ENCODE assay signal across 11 cellular contexts in the genomic region with DNA sequence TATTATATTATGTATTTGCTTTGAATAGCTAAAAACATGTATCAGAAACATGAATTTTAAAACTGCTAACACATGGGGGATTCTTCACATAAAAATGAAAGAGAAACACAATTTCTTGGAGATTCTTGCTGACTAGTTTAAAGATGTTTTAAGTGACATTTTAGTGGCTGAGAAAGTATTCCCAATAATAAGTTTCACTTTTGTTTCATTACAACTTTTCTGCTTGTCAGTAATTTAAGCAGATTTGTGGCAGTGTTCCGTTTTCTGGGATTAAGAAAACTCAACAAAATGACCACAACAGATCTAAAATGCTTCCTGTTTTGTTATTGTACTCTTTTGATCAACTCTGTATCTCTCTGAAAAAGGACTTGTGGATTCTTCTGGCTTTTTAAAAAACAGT.
DNase-seq lines count a peak whose midpoint lies in the region; ATAC-seq lines count a peak whose summit lies in the region.
"Had no signal": no experiment of that assay in that cellular context is flagged by ENCODE, and none has a peak within 500 bp of the region (broad histone marks: within the 10 kb centered on the region; RNA-seq: fewer than 3 reads in every experiment).

No MANE protein-coding gene starts in this region.

- H3K36me3 Mint-ChIP-seq in activated T-cell treated with anti-CD3 and anti-CD28 coated beads, Interleukin-2, amount 50 U/mL, for 4 hours (ENCODE audit: insufficient read depth) = peaks cover 14% of the 10 kb centered on the region
- H3K36me3 Mint-ChIP-seq in T-helper 1 cell treated with Interleukin-12 subunit alpha and Interleukin-12 subunit beta and Interleukin-4 antibody, amounts not matched to agents 30 μg/mL and 1 μg/mL, for 36 hours (ENCODE audit: low read depth) = peaks cover 4% of the 10 kb centered on the region

- H3K4me3 Mint-ChIP-seq in activated T-cell treated with anti-CD3 and anti-CD28 coated beads, Interleukin-2, amount 50 U/mL, for 4 hours = peak overlapping the region; percentile 32
- H3K4me3 Mint-ChIP-seq in T-helper 1 cell treated with Interleukin-12 subunit alpha and Interleukin-12 subunit beta and Interleukin-4 antibody, amounts not matched to agents 30 μg/mL and 1 μg/mL, for 36 hours = peak overlapping the region; percentile 38
- H3K4me3 Mint-ChIP-seq in stimulated activated naive CD8-positive, alpha-beta T cell treated with anti-CD3 and anti-CD28 coated beads, Interleukin-15, amount 100 ng/mL, for 72 hours = peak overlapping the region; percentile 53 to 54
- H3K4me3 Mint-ChIP-seq: neural crest cell, type B pancreatic cell had no signal

- ATAC-seq in activated T-cell treated with anti-CD3 and anti-CD28 coated beads, Interleukin-2, amount 50 U/mL, for 4 hours = no peak
- ATAC-seq in stimulated activated naive CD8-positive, alpha-beta T cell treated with anti-CD3 and anti-CD28 coated beads, Interleukin-15, amount 100 ng/mL, for 72 hours = no peak
- ATAC-seq in HG02588 (IDR thresholded peaks at IDR 0.05; ENCODE audit: unreplicated experiment) (no peak), HG02759 (IDR thresholded peaks at IDR 0.05; ENCODE audit: unreplicated experiment) (no peak)

- H3K9me3 Mint-ChIP-seq in activated T-cell treated with anti-CD3 and anti-CD28 coated beads, Interleukin-2, amount 50 U/mL, for 4 hours = no peaks in the 10 kb centered on the region
- H3K9me3 Mint-ChIP-seq in T-helper 1 cell treated with Interleukin-12 subunit alpha and Interleukin-12 subunit beta and Interleukin-4 antibody, amounts not matched to agents 30 μg/mL and 1 μg/mL, for 36 hours = no peaks in the 10 kb centered on the region
- no peaks in the 10 kb centered on the region for H3K9me3 Mint-ChIP-seq in stimulated activated naive CD8-positive, alpha-beta T cell treated with anti-CD3 and anti-CD28 coated beads, Interleukin-15, amount 100 ng/mL, for 72 hours
- H3K9me3 Mint-ChIP-seq: neural crest cell, type B pancreatic cell had no signal

- H3K27ac Mint-ChIP-seq in T-helper 1 cell treated with Interleukin-12 subunit alpha and Interleukin-12 subunit beta and Interleukin-4 antibody, amounts not matched to agents 30 μg/mL and 1 μg/mL, for 36 hours = peak overlapping the region; percentile 74
- peak overlapping the region; percentile 54 to 63 for H3K27ac Mint-ChIP-seq in stimulated activated naive CD8-positive, alpha-beta T cell treated with anti-CD3 and anti-CD28 coated beads, Interleukin-15, amount 100 ng/mL, for 72 hours
- H3K27ac Mint-ChIP-seq: type B pancreatic cell had no signal

- H3K4me1 Mint-ChIP-seq in activated T-cell treated with anti-CD3 and anti-CD28 coated beads, Interleukin-2, amount 50 U/mL, for 4 hours (ENCODE audit: low read depth) = peaks cover 27% of the 10 kb centered on the region
- H3K4me1 Mint-ChIP-seq in T-helper 1 cell treated with Interleukin-12 subunit alpha and Interleukin-12 subunit beta and Interleukin-4 antibody, amounts not matched to agents 30 μg/mL and 1 μg/mL, for 36 hours (ENCODE audit: low read depth) = peaks cover 36% of the 10 kb centered on the region
- H3K4me1 Mint-ChIP-seq in stimulated activated naive CD8-positive, alpha-beta T cell treated with anti-CD3 and anti-CD28 coated beads, Interleukin-15, amount 100 ng/mL, for 72 hours = peaks cover 20% of the 10 kb centered on the region

- no peak for DNase-seq in activated T-cell treated with anti-CD3 and anti-CD28 coated beads, Interleukin-2, amount 50 U/mL, for 4 hours
- DNase-seq in activated T-cell treated with anti-CD3 and anti-CD28 coated beads for 4 hours = no peak
- DNase-seq in fibroblast of peridontal ligament (ENCODE audit: extremely low read depth) = peak; percentile 37
- no peak for DNase-seq in stimulated activated naive CD8-positive, alpha-beta T cell treated with anti-CD3 and anti-CD28 coated beads, Interleukin-15, amount 100 ng/mL, for 72 hours
- DNase-seq in central memory CD4-positive, alpha-beta T cell = no peak
- DNase-seq: heart right ventricle had no signal

- no peaks in the 10 kb centered on the region for H3K27me3 Mint-ChIP-seq in activated T-cell treated with anti-CD3 and anti-CD28 coated beads, Interleukin-2, amount 50 U/mL, for 4 hours (ENCODE audit: low read depth)
- H3K27me3 Mint-ChIP-seq in T-helper 1 cell treated with Interleukin-12 subunit alpha and Interleukin-12 subunit beta and Interleukin-4 antibody, amounts not matched to agents 30 μg/mL and 1 μg/mL, for 36 hours (ENCODE audit: low read depth) = no peaks in the 10 kb centered on the region
- H3K27me3 Mint-ChIP-seq in stimulated activated naive CD8-positive, alpha-beta T cell treated with anti-CD3 and anti-CD28 coated beads, Interleukin-15, amount 100 ng/mL, for 72 hours = no peaks in the 10 kb centered on the region
- H3K27me3 Mint-ChIP-seq: type B pancreatic cell had no signal
